8 cellular contexts compared by ENCODE assay signal in genomic region chr11:14249121-14249963, GRCh38.
A peak's percentile ranks its signal among the peaks of the same experiment; 100 is the strongest.
DNase-seq lines count a peak whose midpoint lies in the region; ATAC-seq and TF ChIP-seq lines count a peak whose summit lies in the region.

No MANE protein-coding gene starts in this region.

- POLR2A ChIA-PET in CD8-positive, alpha-beta T cell (lab: Charles Lee) = interaction anchor here (1.8 kb wide), 1 partner anchor 72 kb away, joined by 4 read pairs; no protein-coding TSS in a partner anchor

- no peaks in the 10 kb centered on the region for H3K9me3 Mint-ChIP-seq in CD8-positive, alpha-beta T cell

- no peaks in the 10 kb centered on the region for H3K9me3 ChIP-seq in CD8-positive, alpha-beta T cell (ENCODE audit: low read length)
- H3K9me3 ChIP-seq in lung (ENCODE audit: control insufficient read depth in 2 of 2, insufficient read depth in 1 of 2, low read length in 1 of 2) = no peaks in the 10 kb centered on the region

- peak; percentile 37 to 85 (median 70) for DNase-seq in CD8-positive, alpha-beta T cell
- DNase-seq in HCEC 1CT (peak; percentile 43), NCI-H510A treated with DMSO at 0.1 percent for 48 hours (lab: John Stamatoyannopoulos, UW) (peak; percentile 36), dermis blood vessel endothelial cell (peak; percentile 74), lung (ENCODE audit: low spot score) (peak; percentile 68)
- DNase-seq in activated CD4-positive, alpha-beta T cell treated with anti-CD3 and anti-CD28 coated beads, Interleukin-2, amount 50 U/mL, for 48 hours = peak; percentile 70 to 75
- peak; percentile 26 for DNase-seq in stimulated activated CD8-positive, alpha-beta memory T cell treated with anti-CD3 and anti-CD28 coated beads, Interleukin-12 subunit alpha, Interleukin-12 subunit beta, amount 100 ng/mL, for 4 hours (ENCODE audit: low read depth)

- no peaks in the 10 kb centered on the region for H3K27me3 ChIP-seq in CD8-positive, alpha-beta T cell (ENCODE audit: insufficient read depth, low read length)
- no peaks in the 10 kb centered on the region for H3K27me3 ChIP-seq in lung (ENCODE audit: control insufficient read depth, insufficient read depth)

- intact Hi-C loops in CD8-positive, alpha-beta T cell (cut with DNase I, micrococcal nuclease) = loop anchor here (1.0 to 5.0 kb wide), 8 partner anchors 100 to 762 kb away; no protein-coding TSS in a partner anchor

- CTCF ChIA-PET in CD8-positive, alpha-beta T cell (lab: Charles Lee) = interaction anchor here (0.6 to 7.2 kb wide), 40 partner anchors 8 to 1564 kb away, joined by 3 to 130 read pairs (median 4); partner anchors contain the start of gene SPON1

- no peaks in the 10 kb centered on the region for H3K27me3 Mint-ChIP-seq in CD8-positive, alpha-beta T cell (ENCODE audit: low read depth)

- H3K36me3 ChIP-seq in CD8-positive, alpha-beta T cell (ENCODE audit: insufficient read depth, low read length) = no peaks in the 10 kb centered on the region
- H3K36me3 ChIP-seq in lung (ENCODE audit: control insufficient read depth in 2 of 2, insufficient read depth in 2 of 2, low read length in 2 of 2) = no peaks in the 10 kb centered on the region

- H3K27ac Mint-ChIP-seq in CD8-positive, alpha-beta T cell = no peak overlapping the region

- H3K27ac ChIP-seq in CD8-positive, alpha-beta T cell (ENCODE audit: low read depth, low read length) = no peak overlapping the region
- no peak overlapping the region for H3K27ac ChIP-seq in lung (ENCODE audit: low read depth in 1 of 2, low read length in 1 of 2)

- WGBS in lung, 2 donors = 28% methylated on average over 10 of the region's 10 CpGs

- H3K4me3 Mint-ChIP-seq in CD8-positive, alpha-beta T cell = peak overlapping the region; percentile 61

- peaks cover 22% of the 10 kb centered on the region for H3K4me1 Mint-ChIP-seq in CD8-positive, alpha-beta T cell (ENCODE audit: low read depth)

- H3K36me3 Mint-ChIP-seq in CD8-positive, alpha-beta T cell = no peaks in the 10 kb centered on the region

- TF ChIP-seq CTCF in CD8-positive, alpha-beta T cell (IDR thresholded peaks at IDR 0.05) = peak; percentile 98
- TF ChIP-seq CTCF in lung (IDR thresholded peaks at IDR 0.05; ENCODE audit: control extremely low read depth, extremely low read depth) = peak; percentile 80

- no peak overlapping the region for H3K4me3 ChIP-seq in CD8-positive, alpha-beta T cell (ENCODE audit: low read depth, low read length)
- no peak overlapping the region for H3K4me3 ChIP-seq in lung

- peaks cover 16% of the 10 kb centered on the region for H3K4me1 ChIP-seq in CD8-positive, alpha-beta T cell (ENCODE audit: insufficient read depth, low read length)
- H3K4me1 ChIP-seq in lung (ENCODE audit: control insufficient read depth in 2 of 2, insufficient read depth in 2 of 2, low read length in 2 of 2) = no peaks in the 10 kb centered on the region

- ATAC-seq in CD8-positive, alpha-beta T cell = peak; percentile 61
- ATAC-seq in lung (ENCODE audit: insufficient read depth, low FRiP score) (peak; percentile 67), GM19397 (IDR thresholded peaks at IDR 0.05; ENCODE audit: unreplicated experiment) (no peak)
